In genomic region chr17:77319211-77320031, GRCh38 we compare ENCODE assay signal across 1 cellular context.
TF ChIP-seq lines count a peak whose summit lies in the region.

No MANE protein-coding gene starts in this region.

TF ChIP-seq in K562, 482 proteins besides CTCF, POLR2A, EP300 and RAD21 (continued from another document and continues in another):
- TF ChIP-seq ZHX1 (conservative IDR thresholded peaks at IDR 0.05; ENCODE audit: low read length) (no peak), DLX4 (CRISPR knock-in tag; IDR thresholded peaks at IDR 0.05) (no peak), ATF1 (CRISPR knock-in tag; IDR thresholded peaks at IDR 0.05) (no peak), ATF1 (tag; IDR thresholded peaks at IDR 0.05) (peak; percentile 79), FOXP1 (CRISPR knock-in tag; IDR thresholded peaks at IDR 0.05) (no peak), ZNF280A (IDR thresholded peaks at IDR 0.05; ENCODE audit: low read depth, partially characterized antibody) (no peak), ARID2 (IDR thresholded peaks at IDR 0.05) (no peak), MTA1 (IDR thresholded peaks at IDR 0.05; ENCODE audit: borderline replicate concordance) (no peak; the same call in 1 of the 2 replicates), ZNF24 (IDR thresholded peaks at IDR 0.05) (no peak), XRCC5 (IDR thresholded peaks at IDR 0.05; ENCODE audit: low read depth, low read length) (0 out of 2 replicates have a peak, but pooled peaks have one; percentile 34), NKRF (IDR thresholded peaks at IDR 0.05; ENCODE audit: borderline replicate concordance) (peak; percentile 59; the same call in 1 of the 2 replicates), ZNF197 (CRISPR knock-in tag; IDR thresholded peaks at IDR 0.05; ENCODE audit: low read depth) (no peak), ZFPM2 (CRISPR knock-in tag; IDR thresholded peaks at IDR 0.05) (no peak), SNAPC5 (CRISPR knock-in tag; IDR thresholded peaks at IDR 0.05) (no peak), SP2 (IDR thresholded peaks at IDR 0.05; ENCODE audit: extremely low read depth, low read depth, low read length, poor library complexity, severe bottlenecking) (no peak), IFI16 (CRISPR knock-in tag; IDR thresholded peaks at IDR 0.05) (no peak), TFE3 (CRISPR knock-in tag; IDR thresholded peaks at IDR 0.05) (no peak), ETV6 (IDR thresholded peaks at IDR 0.05; ENCODE audit: borderline replicate concordance in 1 of 2, low read depth in 2 of 2, low read length in 1 of 2) (peak in 1 of 2 experiments; percentile 73; a peak in 1 of 4 replicates), ETV6 (CRISPR knock-in tag; IDR thresholded peaks at IDR 0.05; ENCODE audit: borderline replicate concordance) (no peak; the same call in 1 of the 2 replicates), ZNF77 (CRISPR knock-in tag; IDR thresholded peaks at IDR 0.05) (no peak), NFE2 (IDR thresholded peaks at IDR 0.05; ENCODE audit: low read depth) (peak; percentile 57), NR2F6 (CRISPR knock-in tag; IDR thresholded peaks at IDR 0.05) (no peak), PTTG1 (tag; IDR thresholded peaks at IDR 0.05; ENCODE audit: low read depth) (no peak), ZNF232 (CRISPR knock-in tag; IDR thresholded peaks at IDR 0.05) (no peak), ELF1 (tag; IDR thresholded peaks at IDR 0.05) (peak; percentile 87), FOXA3 (CRISPR knock-in tag; conservative IDR thresholded peaks at IDR 0.05 in 1 of 2, IDR thresholded peaks at IDR 0.05 in 1 of 2) (no peak), ZNF3 (CRISPR knock-in tag; IDR thresholded peaks at IDR 0.05) (no peak), SRSF3 (IDR thresholded peaks at IDR 0.05; ENCODE audit: insufficient read depth, low read length) (no peak), ZNF592 (IDR thresholded peaks at IDR 0.05) (peak; percentile 69; the same call in 1 of the 2 replicates), C11orf30 (IDR thresholded peaks at IDR 0.05; ENCODE audit: low read depth) (no peak), ZFP36 (IDR thresholded peaks at IDR 0.05; ENCODE audit: low read depth, low read length, partially characterized antibody) (no peak), MXI1 (IDR thresholded peaks at IDR 0.05; ENCODE audit: low read depth, low read length) (no peak), RBM22 (IDR thresholded peaks at IDR 0.05; ENCODE audit: low read depth, low read length, poor library complexity, severe bottlenecking) (no peak), ZNF589 (CRISPR knock-in tag; IDR thresholded peaks at IDR 0.05; ENCODE audit: low read depth) (no peak), U2AF1 (optimal IDR thresholded peaks at IDR 0.05; ENCODE audit: low read depth, low read length) (no peak), KDM5B (IDR thresholded peaks at IDR 0.05; ENCODE audit: insufficient replicate concordance, low read depth, low read length) (peak; percentile 88), SAFB2 (IDR thresholded peaks at IDR 0.05; ENCODE audit: borderline replicate concordance, low read depth, low read length, severe bottlenecking) (no peak), SRF (CRISPR knock-in tag; IDR thresholded peaks at IDR 0.05) (peak in 1 of 2 experiments; percentile 60; a peak in 1 of 4 replicates), CC2D1A (IDR thresholded peaks at IDR 0.05) (no peak), HLTF (IDR thresholded peaks at IDR 0.05) (no peak), RERE (CRISPR knock-in tag; IDR thresholded peaks at IDR 0.05; ENCODE audit: borderline replicate concordance) (no peak; the same call in 1 of the 2 replicates), FOXJ2 (tag; IDR thresholded peaks at IDR 0.05) (no peak), ZBED1 (IDR thresholded peaks at IDR 0.05) (0 out of 2 replicates have a peak, but pooled peaks have one; percentile 21), STAT5B (CRISPR knock-in tag; IDR thresholded peaks at IDR 0.05) (no peak)
